ENCODE assay signal across 13 cellular contexts in genomic region chr5:16737620-16738364, GRCh38.
DNase-seq lines count a peak whose midpoint lies in the region; ATAC-seq and TF ChIP-seq lines count a peak whose summit lies in the region.
"Had no signal": no experiment of that assay in that cellular context is flagged by ENCODE, and none has a peak within 500 bp of the region (broad histone marks: within the 10 kb centered on the region; RNA-seq: fewer than 3 reads in every experiment).

No MANE protein-coding gene starts in this region.

- 62 to 78% (median 74%) methylated on average over 11 of the region's 11 CpGs for WGBS in spleen, 5 donors

- H3K4me1 ChIP-seq in BLaER1, result peaks cover 32% of the 10 kb centered on the region
- no peaks in the 10 kb centered on the region for H3K4me1 ChIP-seq in mucosa of descending colon (ENCODE audit: low read depth)
- H3K4me1 ChIP-seq in spleen, result peaks cover 0 to 16% (median 10%) of the 10 kb centered on the region in 6 donors

- TF ChIP-seq POLR2A in spleen (IDR thresholded peaks at IDR 0.05) (no peak), erythroblast (IDR thresholded peaks at IDR 0.05; ENCODE audit: low read length) (no peak)

- H3K4me3 Mint-ChIP-seq in endothelial cell (ENCODE audit: unreplicated experiment), result peak overlapping the region; percentile 65
- H3K4me3 Mint-ChIP-seq: activated CD8-positive, alpha-beta T cell treated with anti-CD3 and anti-CD28 coated beads for 36 hours; activated naive CD4-positive, alpha-beta T cell treated with anti-CD3 and anti-CD28 coated beads, Interleukin-2, amount 50 U/mL, for 24 hours; IgD-negative memory B cell had no signal

- TF ChIP-seq CTCF in endothelial cell (IDR thresholded peaks at IDR 0.05; ENCODE audit: unreplicated experiment) (no peak), mucosa of descending colon (IDR thresholded peaks at IDR 0.05) (no peak), spleen (IDR thresholded peaks at IDR 0.05 in 8 of 11, conservative IDR thresholded peaks at IDR 0.05 in 3 of 11) (no peak)

- H3K36me3 Mint-ChIP-seq in endothelial cell (ENCODE audit: low read depth, unreplicated experiment), result peaks cover 46% of the 10 kb centered on the region
- H3K36me3 Mint-ChIP-seq: activated naive CD4-positive, alpha-beta T cell treated with anti-CD3 and anti-CD28 coated beads, Interleukin-2, amount 50 U/mL, for 24 hours; IgD-negative memory B cell had no signal

- peak; percentile 72 for ATAC-seq in mucosa of descending colon
- no peak for ATAC-seq in HG02642 (IDR thresholded peaks at IDR 0.05; ENCODE audit: poor library complexity, unreplicated experiment)
- ATAC-seq: activated CD8-positive, alpha-beta T cell treated with anti-CD3 and anti-CD28 coated beads for 36 hours had no signal

- no peaks in the 10 kb centered on the region for H4K20me1 ChIP-seq in BLaER1

- no peak overlapping the region for H3K9ac ChIP-seq in BLaER1

- H3K27me3 Mint-ChIP-seq in endothelial cell (ENCODE audit: unreplicated experiment), result peaks cover 35% of the 10 kb centered on the region

- intact Hi-C loops in mucosa of descending colon (cut with DNase I, micrococcal nuclease) (no loop called here), spleen (cut with DNase I; ENCODE audit: low total_unique reads) (no loop called here)

- H3K9me3 ChIP-seq in BLaER1 (no peaks in the 10 kb centered on the region), mucosa of descending colon (no peaks in the 10 kb centered on the region), spleen (no peaks in the 10 kb centered on the region)

- no peak overlapping the region for H3K4me3 ChIP-seq in BLaER1
- no peak overlapping the region for H3K4me3 ChIP-seq in mucosa of descending colon
- no peak overlapping the region for H3K4me3 ChIP-seq in spleen

- H3K27ac ChIP-seq in BLaER1 (no peak overlapping the region), spleen (no peak overlapping the region)

- H3K36me3 ChIP-seq in BLaER1, result no peaks in the 10 kb centered on the region
- H3K36me3 ChIP-seq in mucosa of descending colon (ENCODE audit: low read depth), result no peaks in the 10 kb centered on the region
- peaks cover 0 to 7% (median 0%) of the 10 kb centered on the region in 6 donors for H3K36me3 ChIP-seq in spleen

- no peaks in the 10 kb centered on the region for H3K27me3 ChIP-seq in BLaER1
- H3K27me3 ChIP-seq in spleen (replicated peaks in 1 of 7), result no peaks in the 10 kb centered on the region

- H3K4me1 Mint-ChIP-seq in endothelial cell (ENCODE audit: unreplicated experiment), result peaks cover 78% of the 10 kb centered on the region
- H3K4me1 Mint-ChIP-seq: activated naive CD4-positive, alpha-beta T cell treated with anti-CD3 and anti-CD28 coated beads, Interleukin-2, amount 50 U/mL, for 24 hours had no signal

- peak; percentile 20 for DNase-seq in NCI-H774 (lab: John Stamatoyannopoulos, UW)
- DNase-seq in endothelial cell (ENCODE audit: low spot score), result no peak
- DNase-seq in mucosa of descending colon, result peak; percentile 48 to 63 (median 59)
- DNase-seq in spleen, result no peak
- DNase-seq in HuH-7 (ENCODE audit: low spot score), result no peak
- no peak for DNase-seq in erythroblast (lab: John Stamatoyannopoulos, UW)
- DNase-seq: activated CD8-positive, alpha-beta T cell treated with anti-CD3 and anti-CD28 coated beads for 36 hours; NCI-H2029; T-helper 2 cell had no signal

- no peaks in the 10 kb centered on the region for H3K9me3 Mint-ChIP-seq in endothelial cell (ENCODE audit: unreplicated experiment)
- H3K9me3 Mint-ChIP-seq: activated CD8-positive, alpha-beta T cell treated with anti-CD3 and anti-CD28 coated beads for 36 hours; activated naive CD4-positive, alpha-beta T cell treated with anti-CD3 and anti-CD28 coated beads, Interleukin-2, amount 50 U/mL, for 24 hours had no signal

- peak overlapping the region; percentile 87 for H3K27ac Mint-ChIP-seq in endothelial cell (ENCODE audit: unreplicated experiment)
- H3K27ac Mint-ChIP-seq: activated CD8-positive, alpha-beta T cell treated with anti-CD3 and anti-CD28 coated beads for 36 hours; activated naive CD4-positive, alpha-beta T cell treated with anti-CD3 and anti-CD28 coated beads, Interleukin-2, amount 50 U/mL, for 24 hours; IgD-negative memory B cell had no signal

- H3K4me2 ChIP-seq in BLaER1, result peak overlapping the region; percentile 50

Comparison
In these comparisons a context has a peak if more than half of its experiments do, and no peak if none do; other contexts are left out.
1. DNase-seq: peak in NCI-H774 (single experiment) and mucosa of descending colon (3 of 3); none in endothelial cell (single experiment), spleen (single experiment), HuH-7 (single experiment) and erythroblast (0 of 2).